11 cellular contexts compared by ENCODE assay signal in the genomic region with DNA sequence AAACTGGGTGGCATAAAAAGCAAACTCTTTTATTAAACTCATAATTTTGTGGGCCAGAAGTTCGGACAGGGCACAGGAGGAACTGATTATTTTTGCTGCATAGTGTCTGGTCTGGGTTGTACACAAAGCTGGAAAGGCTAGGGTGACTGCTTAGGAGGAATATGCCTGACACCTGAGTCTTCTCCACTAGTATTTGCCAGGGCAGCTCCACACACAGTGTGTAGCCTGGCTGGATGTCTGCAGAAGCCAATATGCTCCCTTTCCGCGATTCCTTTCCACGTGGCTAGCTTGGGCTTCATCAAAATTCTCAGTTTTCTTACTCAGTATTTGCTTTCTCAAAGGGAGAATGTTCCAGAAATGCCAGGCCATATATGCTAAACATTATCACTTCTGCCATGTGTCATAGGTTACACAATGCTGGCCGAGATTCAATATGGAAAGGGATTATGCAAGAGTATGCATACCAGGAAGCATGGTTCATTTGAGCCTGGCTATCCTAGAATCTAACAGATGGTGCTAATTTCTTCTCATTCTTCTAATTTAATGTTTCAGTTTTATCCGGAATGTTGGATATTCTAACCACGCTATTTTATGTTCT.
A peak's percentile ranks its signal among the peaks of the same experiment; 100 is the strongest.
DNase-seq lines count a peak whose midpoint lies in the region; ATAC-seq and TF ChIP-seq lines count a peak whose summit lies in the region.
"Had no signal": no experiment of that assay in that cellular context is flagged by ENCODE, and none has a peak within 500 bp of the region (broad histone marks: within the 10 kb centered on the region; RNA-seq: fewer than 3 reads in every experiment).

No MANE protein-coding gene starts in this region.

- no peaks in the 10 kb centered on the region for H3K9me3 ChIP-seq in IMR-90 (ENCODE audit: control insufficient read depth, insufficient read depth, low read length)
- no peaks in the 10 kb centered on the region for H3K9me3 ChIP-seq in CD8-positive, alpha-beta T cell (ENCODE audit: low read length)

- peak overlapping the region; percentile 19; the same call in 1 of the 2 replicates for H2BK120ac ChIP-seq in IMR-90 (ENCODE audit: low read depth, low read length)

- no peak for TF ChIP-seq POLR2A in IMR-90 (IDR thresholded peaks at IDR 0.05; ENCODE audit: low read depth, low read length)

- no peaks in the 10 kb centered on the region for H4K20me1 ChIP-seq in IMR-90 (ENCODE audit: insufficient read depth, low read length)

- POLR2A ChIA-PET in IMR-90 (lab: Charles Lee; ENCODE audit: unreplicated experiment): no interaction called here
- POLR2A ChIA-PET in CD8-positive, alpha-beta T cell (lab: Charles Lee): no interaction called here

- TF ChIP-seq RAD21 in IMR-90 (IDR thresholded peaks at IDR 0.05; ENCODE audit: low read length): no peak

- no peak overlapping the region for H3K9ac ChIP-seq in IMR-90 (ENCODE audit: low read depth, low read length)

- dilution Hi-C loops in IMR-90 (cut with HindIII; ENCODE audit: low sequenced_read_pairs, unreplicated experiment): no loop called here

- no peak overlapping the region for H4K91ac ChIP-seq in IMR-90 (ENCODE audit: insufficient read depth, low read depth, low read length)

- no peak overlapping the region for H3K27ac Mint-ChIP-seq in nephron progenitor cell
- no peak overlapping the region for H3K27ac Mint-ChIP-seq in CD8-positive, alpha-beta T cell
- H3K27ac Mint-ChIP-seq: nephron had no signal

- no peak overlapping the region for H3K18ac ChIP-seq in IMR-90 (ENCODE audit: low read depth, low read length)

- intact Hi-C loops in IMR-90 (cut with micrococcal nuclease): no loop called here
- intact Hi-C loops in CD8-positive, alpha-beta T cell (cut with DNase I, micrococcal nuclease): no loop called here

- peaks cover 8% of the 10 kb centered on the region for H3K36me3 Mint-ChIP-seq in nephron progenitor cell (ENCODE audit: low read depth)
- H3K36me3 Mint-ChIP-seq in CD8-positive, alpha-beta T cell: no peaks in the 10 kb centered on the region

- CTCF ChIA-PET in IMR-90 (lab: Yijun Ruan, JAX): no interaction called here
- CTCF ChIA-PET in CD8-positive, alpha-beta T cell (lab: Charles Lee): no interaction called here

- H3K14ac ChIP-seq in IMR-90 (replicated peaks; ENCODE audit: low read depth, low read length): 0 out of 2 replicates have a peak overlapping the region, but pooled peaks have one; percentile 1

- H2BK20ac ChIP-seq in IMR-90 (ENCODE audit: low read depth, low read length): 0 out of 2 replicates have a peak overlapping the region, but pooled peaks have one; percentile 39

- H2AFZ ChIP-seq in IMR-90 (replicated peaks; ENCODE audit: low read length, poor library complexity): no peak overlapping the region

- H3K27ac ChIP-seq in IMR-90 (ENCODE audit: insufficient read depth, low read length) (peak overlapping the region; percentile 71; the same call in 1 of the 2 replicates), foreskin keratinocyte (no peak overlapping the region)
- H3K27ac ChIP-seq in CD8-positive, alpha-beta T cell (ENCODE audit: low read depth, low read length): no peak overlapping the region

- WGBS in IMR-90 (ENCODE audit: extremely low coverage in 2 of 2, insufficient read length in 1 of 2), 2 experiments: no CpG with 5 or more reads among the region's 7 CpGs

- no peak overlapping the region for H3K4ac ChIP-seq in IMR-90 (ENCODE audit: low read depth, low read length)

- no peak for TF ChIP-seq CTCF in IMR-90 (conservative IDR thresholded peaks at IDR 0.05; ENCODE audit: low read depth, low read length)
- no peak for TF ChIP-seq CTCF in foreskin keratinocyte (conservative IDR thresholded peaks at IDR 0.05)
- TF ChIP-seq CTCF in nephron progenitor cell (IDR thresholded peaks at IDR 0.05): no peak
- no peak for TF ChIP-seq CTCF in CD8-positive, alpha-beta T cell (IDR thresholded peaks at IDR 0.05)

- peaks cover 4% of the 10 kb centered on the region for H3K4me1 Mint-ChIP-seq in nephron progenitor cell
- H3K4me1 Mint-ChIP-seq in CD8-positive, alpha-beta T cell (ENCODE audit: low read depth): no peaks in the 10 kb centered on the region
- H3K4me1 Mint-ChIP-seq: nephron had no signal

- H3K27me3 ChIP-seq in IMR-90 (ENCODE audit: control insufficient read depth, insufficient read depth, low read length) (no peaks in the 10 kb centered on the region), foreskin keratinocyte (no peaks in the 10 kb centered on the region)
- H3K27me3 ChIP-seq in CD8-positive, alpha-beta T cell (ENCODE audit: insufficient read depth, low read length): no peaks in the 10 kb centered on the region

- BruUV-seq in IMR-90 (replicated peaks; lab: Mats Ljungman, UMichigan): no TSS peak

- peaks cover 25% of the 10 kb centered on the region for H3K9me3 Mint-ChIP-seq in nephron progenitor cell
- no peaks in the 10 kb centered on the region for H3K9me3 Mint-ChIP-seq in CD8-positive, alpha-beta T cell

- DNase-seq in AG08395 (ENCODE audit: low spot score) (peak; percentile 84), IMR-90 (peak; percentile 69), amniotic epithelial cell (ENCODE audit: low read depth) (peak; percentile 83), foreskin keratinocyte (peak; percentile 4 to 26), inferior parietal cortex (ENCODE audit: extremely low spot score) (no peak), nephron progenitor cell (no peak)
- DNase-seq in stimulated activated CD8-positive, alpha-beta memory T cell treated with anti-CD3 and anti-CD28 coated beads, Interleukin-4, amount 100 ng/mL, for 48 hours: no peak
- no peak for DNase-seq in CD8-positive, alpha-beta T cell
- DNase-seq: activated CD4-positive, alpha-beta T cell treated with anti-CD3 and anti-CD28 coated beads, Interleukin-2, amount 50 U/mL, for 1 hour; NCI-H524 had no signal

- peak overlapping the region in 1 of 2 experiments; percentile 4; a peak in 1 of 4 replicates for H4K8ac ChIP-seq in IMR-90 (ENCODE audit: low read depth in 2 of 2, low read length in 2 of 2)

- H3K4me3 Mint-ChIP-seq in nephron progenitor cell: no peak overlapping the region
- H3K4me3 Mint-ChIP-seq in CD8-positive, alpha-beta T cell: no peak overlapping the region
- H3K4me3 Mint-ChIP-seq: nephron had no signal

- no peaks in the 10 kb centered on the region for H3K36me3 ChIP-seq in IMR-90 (ENCODE audit: control insufficient read depth, insufficient read depth, low read length)
- H3K36me3 ChIP-seq in CD8-positive, alpha-beta T cell (ENCODE audit: insufficient read depth, low read length): no peaks in the 10 kb centered on the region

- in situ Hi-C loops in IMR-90 (cut with MboI; ENCODE audit: low sequenced_read_pairs): no loop called here

- H3K23ac ChIP-seq in IMR-90 (ENCODE audit: low read depth, low read length): no peak overlapping the region; the same call in 1 of the 2 replicates

- H3K4me1 ChIP-seq in IMR-90 (ENCODE audit: control insufficient read depth, insufficient read depth, low read length) (peaks cover 3% of the 10 kb centered on the region; the same call in 1 of the 2 replicates), foreskin keratinocyte (no peaks in the 10 kb centered on the region)
- no peaks in the 10 kb centered on the region for H3K4me1 ChIP-seq in CD8-positive, alpha-beta T cell (ENCODE audit: insufficient read depth, low read length)

- ATAC-seq in IMR-90 (ENCODE audit: low read depth) (peak; percentile 81), foreskin keratinocyte (no peak)
- no peak for ATAC-seq in CD8-positive, alpha-beta T cell

- H3K4me2 ChIP-seq in IMR-90 (ENCODE audit: low read depth, low read length): no peak overlapping the region

- no peak overlapping the region for H4K5ac ChIP-seq in IMR-90 (ENCODE audit: low read depth, low read length)

- peaks cover 3% of the 10 kb centered on the region; the same call in 1 of the 2 replicates for H3K9me1 ChIP-seq in IMR-90 (ENCODE audit: insufficient read depth, low read length)

- H2BK5ac ChIP-seq in IMR-90 (ENCODE audit: low read depth, low read length, poor library complexity, severe bottlenecking): no peak overlapping the region

- H2AK5ac ChIP-seq in IMR-90 (ENCODE audit: low read depth, low read length): 0 out of 2 replicates have a peak overlapping the region, but pooled peaks have one; percentile 9

- no peak overlapping the region for H3K4me3 ChIP-seq in IMR-90 (ENCODE audit: insufficient read depth, low read depth, low read length)
- no peak overlapping the region for H3K4me3 ChIP-seq in CD8-positive, alpha-beta T cell (ENCODE audit: low read depth, low read length)

- no peaks in the 10 kb centered on the region for H3K79me1 ChIP-seq in IMR-90 (ENCODE audit: low read depth in 1 of 2, low read length in 2 of 2)

- H2AK9ac ChIP-seq in IMR-90 (replicated peaks; ENCODE audit: low read depth, low read length, poor library complexity): no peak overlapping the region

- H3K56ac ChIP-seq in IMR-90 (ENCODE audit: extremely low read depth, insufficient read depth, low read length): no peak overlapping the region

- no peak overlapping the region for H2BK15ac ChIP-seq in IMR-90 (ENCODE audit: low read depth, low read length)

- no peaks in the 10 kb centered on the region for H3K27me3 Mint-ChIP-seq in nephron progenitor cell (ENCODE audit: low read depth, poor library complexity)
- H3K27me3 Mint-ChIP-seq in CD8-positive, alpha-beta T cell (ENCODE audit: low read depth): no peaks in the 10 kb centered on the region

TF ChIP-seq in IMR-90, 13 proteins besides CTCF, POLR2A, EP300 and RAD21:
- TF ChIP-seq NFE2L2 (IDR thresholded peaks at IDR 0.05; ENCODE audit: low read depth, low read length): no peak
- TF ChIP-seq FOS (IDR thresholded peaks at IDR 0.05; ENCODE audit: low read depth, low read length): no peak
- no peak for TF ChIP-seq BHLHE40 (IDR thresholded peaks at IDR 0.05; ENCODE audit: low read depth, low read length)
- TF ChIP-seq CEBPB (IDR thresholded peaks at IDR 0.05; ENCODE audit: low read depth, low read length): peak; percentile 95
- TF ChIP-seq MXI1 (IDR thresholded peaks at IDR 0.05; ENCODE audit: borderline replicate concordance, low read depth, low read length): no peak
- TF ChIP-seq SMC3 (IDR thresholded peaks at IDR 0.05; ENCODE audit: low read depth, low read length): no peak
- no peak for TF ChIP-seq RFX5 (IDR thresholded peaks at IDR 0.05; ENCODE audit: low read depth, low read length)

Comparison
In these comparisons a context has a peak if more than half of its experiments do, and no peak if none do; other contexts are left out.
1. DNase-seq: peak in AG08395 (single experiment), IMR-90 (single experiment), amniotic epithelial cell (single experiment) and foreskin keratinocyte (2 of 2); none in inferior parietal cortex (single experiment), stimulated activated CD8-positive, alpha-beta memory T cell treated with anti-CD3 and anti-CD28 coated beads, Interleukin-4, amount 100 ng/mL, for 48 hours (single experiment), nephron progenitor cell (single experiment) and CD8-positive, alpha-beta T cell (0 of 7).